Comparison of ENCODE assay signal across 23 cellular contexts in genomic region chr9:26034776-26035175, GRCh38.
"Had no signal": no experiment of that assay in that cellular context is flagged by ENCODE, and none has a peak within 500 bp of the region (broad histone marks: within the 10 kb centered on the region; RNA-seq: fewer than 3 reads in every experiment).

No MANE protein-coding gene starts in this region.

- DNase-seq: cortex of kidney; effector memory CD8-positive, alpha-beta T cell; erythroblast; esophagus squamous epithelium; foreskin fibroblast; gastrocnemius medialis; head of caudate nucleus; left cardiac atrium; left lung; naive thymus-derived CD8-positive, alpha-beta T cell; nephron progenitor cell; nucleus accumbens; stimulated activated CD4-positive, alpha-beta T cell treated with anti-CD3 and anti-CD28 coated beads, Interleukin-12 subunit alpha, Interleukin-12 subunit beta, amount 100 ng/mL, for 4 hours; stimulated activated CD4-positive, alpha-beta T cell treated with anti-CD3 and anti-CD28 coated beads, Interleukin-1b, Interleukin-23, amount 100 ng/mL, for 48 hours; stimulated activated CD4-positive, alpha-beta T cell treated with anti-CD3 and anti-CD28 coated beads, Interleukin-4, amount 100 ng/mL, for 1 hour; stimulated activated CD8-positive, alpha-beta memory T cell treated with anti-CD3 and anti-CD28 coated beads, Interleukin-4, amount 100 ng/mL, for 48 hours; stimulated activated naive CD4-positive, alpha-beta T cell; stimulated activated naive CD8-positive, alpha-beta T cell treated with anti-CD3 and anti-CD28 coated beads, Interleukin-15, amount 100 ng/mL, for 72 hours; thyroid gland had no signal

- ATAC-seq: effector memory CD8-positive, alpha-beta T cell; gastrocnemius medialis; left cardiac atrium; left lung; naive thymus-derived CD8-positive, alpha-beta T cell; sciatic nerve; stimulated activated naive CD8-positive, alpha-beta T cell treated with anti-CD3 and anti-CD28 coated beads, Interleukin-15, amount 100 ng/mL, for 72 hours had no signal

- H3K27me3 ChIP-seq: esophagus squamous epithelium, gastrocnemius medialis, left lung, right atrium auricular region, thyroid gland had no signal

- H3K4me2 ChIP-seq: smooth muscle cell had no signal

- H3K4me1 ChIP-seq: esophagus squamous epithelium, gastrocnemius medialis, left lung, prostate gland, right atrium auricular region, thyroid gland had no signal

- H3K27ac ChIP-seq: esophagus squamous epithelium, gastrocnemius medialis, left lung, prostate gland, right atrium auricular region, thyroid gland had no signal

- H3K4me3 ChIP-seq: esophagus squamous epithelium, gastrocnemius medialis, left lung, prostate gland, right atrium auricular region, smooth muscle cell, thyroid gland had no signal

- H3K36me3 ChIP-seq: esophagus squamous epithelium, gastrocnemius medialis, left lung, prostate gland, right atrium auricular region, thyroid gland had no signal

- H3K9me3 ChIP-seq: esophagus squamous epithelium, gastrocnemius medialis, prostate gland, right atrium auricular region, thyroid gland had no signal
